ENCODE assay signal across 8 cellular contexts in genomic region chr2:41840702-41841551, GRCh38.
A peak's percentile ranks its signal among the peaks of the same experiment; 100 is the strongest.
DNase-seq lines count a peak whose midpoint lies in the region; ATAC-seq and TF ChIP-seq lines count a peak whose summit lies in the region.

No MANE protein-coding gene starts in this region.

- intact Hi-C loops in dorsolateral prefrontal cortex (cut with DNase I) = loop anchor here (2.0 to 5.0 kb wide), 2 partner anchors 520 to 521 kb away; partner anchors contain the start of gene COX7A2L (in 2 of the 2)
- intact Hi-C loops in right lobe of liver (cut with DNase I) = no loop called here

- H3K27ac ChIP-seq in dorsolateral prefrontal cortex (peak overlapping the region in 58 of 59 donors; percentile 20 to 96 (median 89)), right lobe of liver (peak overlapping the region; percentile 31 to 88 (median 84))

- H3K36me3 ChIP-seq in right lobe of liver = no peaks in the 10 kb centered on the region

- peak overlapping the region; percentile 51 to 98 (median 82) for H3K4me3 ChIP-seq in dorsolateral prefrontal cortex
- H3K4me3 ChIP-seq in right lobe of liver = peak overlapping the region; percentile 47 to 78 (median 62)

- peak; percentile 100 for ATAC-seq in GM19328 (IDR thresholded peaks at IDR 0.05; ENCODE audit: unreplicated experiment)
- peak; percentile 100 for ATAC-seq in HG03520 (IDR thresholded peaks at IDR 0.05; ENCODE audit: unreplicated experiment)
- peak; percentile 99 for ATAC-seq in right lobe of liver

- peak; percentile 95 to 100 (median 99) for TF ChIP-seq CTCF in dorsolateral prefrontal cortex (IDR thresholded peaks at IDR 0.05 in 54 of 56, conservative IDR thresholded peaks at IDR 0.05 in 2 of 56; ENCODE audit: low read depth in 1 of 56, partially characterized antibody in 56 of 56)
- peak; percentile 99 for TF ChIP-seq CTCF in right lobe of liver (IDR thresholded peaks at IDR 0.05)

- WGBS in right lobe of liver (ENCODE audit: insufficient coverage, low coverage, low lambda C conversion rate, missing lambda C conversion rate) = 2% methylated on average over 29 of the region's 48 CpGs

- peaks cover 0 to 4% (median 0%) of the 10 kb centered on the region in 45 donors for H3K27me3 ChIP-seq in dorsolateral prefrontal cortex
- no peaks in the 10 kb centered on the region for H3K27me3 ChIP-seq in right lobe of liver

- peak; percentile 75 for TF ChIP-seq POLR2A in right lobe of liver (IDR thresholded peaks at IDR 0.05)

- H3K9me3 ChIP-seq in right lobe of liver = no peaks in the 10 kb centered on the region

- peak; percentile 66 to 95 (median 90) for DNase-seq in C1 segment of cervical spinal cord (lab: John Stamatoyannopoulos, UW)
- DNase-seq in NCI-H69 (lab: John Stamatoyannopoulos, UW) = peak; percentile 96
- peak; percentile 97 to 99 for DNase-seq in activated CD4-positive, alpha-beta T cell treated with anti-CD3 and anti-CD28 coated beads, Interleukin-2, amount 50 U/mL, for 48 hours
- DNase-seq in dorsolateral prefrontal cortex = peak; percentile 84 to 99 (median 97)
- peak; percentile 94 to 98 (median 97) for DNase-seq in right lobe of liver
- DNase-seq in stimulated activated CD4-positive, alpha-beta T cell treated with anti-CD3 and anti-CD28 coated beads, Interleukin-4, amount 100 ng/mL, for 4 hours = peak; percentile 96

- peaks cover 0 to 9% (median 0%) of the 10 kb centered on the region in 4 donors for H3K4me1 ChIP-seq in right lobe of liver

Comparison
In these comparisons a context has a peak if more than half of its experiments do, and no peak if none do; other contexts are left out.
1. Peak in every context shown above with its lines: DNase-seq, ATAC-seq, H3K4me3 ChIP-seq and H3K27ac ChIP-seq.
2. intact Hi-C loops: an anchor here in dorsolateral prefrontal cortex (2.0 to 5.0 kb wide); none called in right lobe of liver.